ENCODE assay signal across 19 cellular contexts in genomic region chr4:147052361-147052760, GRCh38.
"Had no signal": no experiment of that assay in that cellular context is flagged by ENCODE, and none has a peak within 500 bp of the region (broad histone marks: within the 10 kb centered on the region; RNA-seq: fewer than 3 reads in every experiment).

No MANE protein-coding gene starts in this region.

- H3K36me3 ChIP-seq: cardiac muscle cell, neutrophil, pancreas, sigmoid colon, stomach had no signal

- ATAC-seq: left ventricle myocardium superior; naive thymus-derived CD8-positive, alpha-beta T cell; pancreas; stimulated activated effector memory CD8-positive, alpha-beta T cell treated with anti-CD3 and anti-CD28 coated beads, Interleukin-12 subunit alpha, Interleukin-12 subunit beta, amount 100 ng/mL, for 72 hours; T-cell had no signal

- H3K27me3 Mint-ChIP-seq: type B pancreatic cell had no signal

- H3K4me3 Mint-ChIP-seq: activated naive CD8-positive, alpha-beta T cell; endodermal cell; naive thymus-derived CD8-positive, alpha-beta T cell; stimulated activated effector memory CD8-positive, alpha-beta T cell treated with anti-CD3 and anti-CD28 coated beads, Interleukin-12 subunit alpha, Interleukin-12 subunit beta, amount 100 ng/mL, for 72 hours; T-cell; type B pancreatic cell had no signal

- H3K27ac Mint-ChIP-seq: activated naive CD8-positive, alpha-beta T cell; endodermal cell; naive thymus-derived CD8-positive, alpha-beta T cell; stimulated activated effector memory CD8-positive, alpha-beta T cell treated with anti-CD3 and anti-CD28 coated beads, Interleukin-12 subunit alpha, Interleukin-12 subunit beta, amount 100 ng/mL, for 72 hours; T-cell; type B pancreatic cell had no signal

- H3K27ac ChIP-seq: cardiac muscle cell, neutrophil, pancreas, sigmoid colon, stomach had no signal

- H3K27me3 ChIP-seq: cardiac muscle cell, pancreas, sigmoid colon, stomach had no signal

- DNase-seq: activated CD4-positive, alpha-beta T cell treated with anti-CD3 and anti-CD28 coated beads, Interleukin-2, amount 50 U/mL, for 1 hour; activated gamma-delta T cell treated with Interleukin-2 at 50 U/mL for 16 hours; dermis blood vessel endothelial cell; endodermal cell; erythroblast; head of caudate nucleus; kidney glomerular epithelial cell; left ventricle myocardium superior; naive thymus-derived CD8-positive, alpha-beta T cell; pancreas; sigmoid colon; stimulated activated CD4-positive, alpha-beta T cell treated with anti-CD3 and anti-CD28 coated beads, Interleukin-4, amount 100 ng/mL, for 24 hours; stomach; T-cell had no signal

- H3K4me3 ChIP-seq: cardiac muscle cell, pancreas, sigmoid colon, stomach had no signal

- H3K36me3 Mint-ChIP-seq: activated naive CD8-positive, alpha-beta T cell; stimulated activated effector memory CD8-positive, alpha-beta T cell treated with anti-CD3 and anti-CD28 coated beads, Interleukin-12 subunit alpha, Interleukin-12 subunit beta, amount 100 ng/mL, for 72 hours; T-cell; type B pancreatic cell had no signal

- H3K4me1 ChIP-seq: pancreas had no signal

- H3K9me3 Mint-ChIP-seq: stimulated activated effector memory CD8-positive, alpha-beta T cell treated with anti-CD3 and anti-CD28 coated beads, Interleukin-12 subunit alpha, Interleukin-12 subunit beta, amount 100 ng/mL, for 72 hours had no signal

- H3K9me3 ChIP-seq: neutrophil, pancreas, stomach had no signal
